In genomic region chr1:18705811-18706210, GRCh38 we compare ENCODE assay signal across 18 cellular contexts.
"Had no signal": no experiment of that assay in that cellular context is flagged by ENCODE, and none has a peak within 500 bp of the region (broad histone marks: within the 10 kb centered on the region; RNA-seq: fewer than 3 reads in every experiment).

No MANE protein-coding gene starts in this region.

- H3K4me2 ChIP-seq: smooth muscle cell had no signal

- H3K9me3 Mint-ChIP-seq: activated CD4-positive, alpha-beta T cell treated with anti-CD3 and anti-CD28 coated beads, Interleukin-2, amount 10 ng/mL, durations not matched to agents 7 days and 5 days; activated naive CD4-positive, alpha-beta T cell treated with anti-CD3 and anti-CD28 coated beads, Interleukin-2, amount 50 U/mL, for 24 hours; naive B cell had no signal

- H3K4me1 Mint-ChIP-seq: activated naive CD4-positive, alpha-beta T cell treated with anti-CD3 and anti-CD28 coated beads, Interleukin-2, amount 50 U/mL, for 24 hours; naive B cell had no signal

- H3K9me3 ChIP-seq: esophagus squamous epithelium, mucosa of descending colon, pancreas, testis, upper lobe of left lung had no signal

- H3K36me3 ChIP-seq: esophagus squamous epithelium, pancreas, upper lobe of left lung had no signal

- DNase-seq: activated CD4-positive, alpha-beta T cell treated with anti-CD3 and anti-CD28 coated beads, Interleukin-2, amount 10 ng/mL, durations not matched to agents 7 days and 5 days; activated CD8-positive, alpha-beta memory T cell treated with anti-CD3 and anti-CD28 coated beads for 24 hours; activated gamma-delta T cell; dermis blood vessel endothelial cell; effector memory CD4-positive, alpha-beta T cell; esophagus squamous epithelium; mesenchymal stem cell; mucosa of descending colon; naive B cell; pancreas; stimulated activated CD4-positive, alpha-beta T cell treated with anti-CD3 and anti-CD28 coated beads, Interleukin-4, amount 100 ng/mL, for 1 hour; T1000; testis; upper lobe of left lung had no signal

- H3K4me3 Mint-ChIP-seq: activated CD4-positive, alpha-beta T cell treated with anti-CD3 and anti-CD28 coated beads, Interleukin-2, amount 10 ng/mL, durations not matched to agents 7 days and 5 days; activated naive CD4-positive, alpha-beta T cell treated with anti-CD3 and anti-CD28 coated beads, Interleukin-2, amount 50 U/mL, for 24 hours; naive B cell had no signal

- H3K4me3 ChIP-seq: esophagus squamous epithelium, mucosa of descending colon, pancreas, smooth muscle cell, testis, upper lobe of left lung had no signal

- H3K36me3 Mint-ChIP-seq: activated naive CD4-positive, alpha-beta T cell treated with anti-CD3 and anti-CD28 coated beads, Interleukin-2, amount 50 U/mL, for 24 hours; naive B cell had no signal

- H3K27ac ChIP-seq: esophagus squamous epithelium, pancreas, testis, upper lobe of left lung had no signal

- ATAC-seq: activated CD4-positive, CD25-positive, alpha-beta regulatory T cell treated with anti-CD3 and anti-CD28 coated beads, Interleukin-2, amount 50 U/mL, for 24 hours; mucosa of descending colon; pancreas; sciatic nerve had no signal

- H3K27me3 ChIP-seq: testis had no signal

- H3K27ac Mint-ChIP-seq: activated CD4-positive, alpha-beta T cell treated with anti-CD3 and anti-CD28 coated beads, Interleukin-2, amount 10 ng/mL, durations not matched to agents 7 days and 5 days; activated naive CD4-positive, alpha-beta T cell treated with anti-CD3 and anti-CD28 coated beads, Interleukin-2, amount 50 U/mL, for 24 hours; naive B cell had no signal

- H3K4me1 ChIP-seq: esophagus squamous epithelium, pancreas, testis, upper lobe of left lung had no signal
